In the genomic region with DNA sequence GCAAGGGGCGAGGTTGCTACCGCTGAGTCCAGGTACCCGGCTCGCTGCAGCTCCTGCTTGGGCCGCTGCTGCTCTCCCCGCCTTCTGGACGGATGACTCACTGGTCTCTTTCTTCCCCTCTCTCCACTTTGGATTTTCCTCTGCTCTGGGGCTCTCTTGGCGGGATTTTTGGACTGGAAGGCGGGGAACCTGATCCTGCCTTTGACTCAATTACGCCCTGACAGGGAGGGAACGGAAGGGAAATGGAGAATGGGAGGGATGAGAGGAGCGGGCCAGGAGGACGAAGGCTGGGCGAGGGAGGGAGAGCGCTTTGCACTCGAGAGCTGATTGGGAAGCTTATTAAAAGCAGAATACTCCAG, we compare ENCODE assay signal across 8 cellular contexts.
DNase-seq lines count a peak whose midpoint lies in the region; ATAC-seq lines count a peak whose summit lies in the region.
"Had no signal": no experiment of that assay in that cellular context is flagged by ENCODE, and none has a peak within 500 bp of the region (broad histone marks: within the 10 kb centered on the region; RNA-seq: fewer than 3 reads in every experiment).

A gene with protein sequence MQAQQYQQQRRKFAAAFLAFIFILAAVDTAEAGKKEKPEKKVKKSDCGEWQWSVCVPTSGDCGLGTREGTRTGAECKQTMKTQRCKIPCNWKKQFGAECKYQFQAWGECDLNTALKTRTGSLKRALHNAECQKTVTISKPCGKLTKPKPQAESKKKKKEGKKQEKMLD (minus strand): TSS at position 251 of the 359 bp plus-strand sequence. CDS start 88,760 bp downstream, outside the sequence.

- peak within 1 kb of the TSS; percentile 11 for H3K27ac ChIP-seq in stomach smooth muscle (ENCODE audit: low read length)
- H3K27ac ChIP-seq: SJCRH30 had no signal

- H3K9me3 ChIP-seq in stomach smooth muscle (ENCODE audit: control insufficient read depth in 2 of 2, low read length in 2 of 2) = no peaks in the 10 kb centered on the region

- peak within 1 kb of the TSS; percentile 56 to 73 for H3K9ac ChIP-seq in stomach smooth muscle (ENCODE audit: low read length in 2 of 2)

- H3K27me3 ChIP-seq in stomach smooth muscle (ENCODE audit: control insufficient read depth in 1 of 2, insufficient read depth in 2 of 2, low read length in 2 of 2) = no peaks in the 10 kb centered on the region

- H3K4me3 ChIP-seq in stomach smooth muscle (ENCODE audit: low read length in 2 of 2) = peak within 1 kb of the TSS; percentile 92 to 96
- H3K4me3 ChIP-seq: SJCRH30 had no signal

- DNase-seq in NCI-H1105 treated with DMSO at 0.1 percent for 48 hours (lab: John Stamatoyannopoulos, UW) (peak; percentile 68), brain pericyte (ENCODE audit: low read depth, low spot score) (peak; percentile 63), iris pigment epithelial cell (ENCODE audit: low read depth) (peak; percentile 24), SW 1271 (lab: John Stamatoyannopoulos, UW) (no peak)

- H3K4me1 ChIP-seq in stomach smooth muscle (ENCODE audit: control insufficient read depth, insufficient read depth, low read length) = peaks cover 11% of the 10 kb centered on the region
- H3K4me1 ChIP-seq: SJCRH30 had no signal

- H3K36me3 ChIP-seq in stomach smooth muscle (ENCODE audit: control insufficient read depth in 2 of 2, insufficient read depth in 2 of 2, low read length in 2 of 2) = no peaks in the 10 kb centered on the region
- H3K36me3 ChIP-seq: SJCRH30 had no signal

- ATAC-seq in GM19023 (IDR thresholded peaks at IDR 0.05; ENCODE audit: unreplicated experiment) (no peak), HG03354 (IDR thresholded peaks at IDR 0.05; ENCODE audit: poor library complexity, severe bottlenecking, unreplicated experiment) (no peak)

Comparison
In these comparisons a context has a peak if more than half of its experiments do, and no peak if none do; other contexts are left out.
1. DNase-seq: peak in NCI-H1105 treated with DMSO at 0.1 percent for 48 hours (single experiment), brain pericyte (single experiment) and iris pigment epithelial cell (single experiment); none in SW 1271 (0 of 2).